12 cellular contexts compared by ENCODE assay signal in genomic region chr1:16111771-16112557, GRCh38. TPM values are rescaled to one million over a fixed set of nuclear protein-coding genes. Genes with fewer than 3 reads are reported as not detected.
DNase-seq lines count a peak whose midpoint lies in the region; ATAC-seq and TF ChIP-seq lines count a peak whose summit lies in the region.
"Had no signal": no experiment of that assay in that cellular context is flagged by ENCODE, and none has a peak within 500 bp of the region (broad histone marks: within the 10 kb centered on the region; RNA-seq: fewer than 3 reads in every experiment).

No MANE protein-coding gene starts in this region.

- no peaks in the 10 kb centered on the region for H3K9me3 ChIP-seq in vagina
- H3K9me3 ChIP-seq: prostate gland had no signal

- no peak overlapping the region for H2BK120ac ChIP-seq in mesendoderm (ENCODE audit: low read depth, low read length)

- H3K9ac ChIP-seq in mesendoderm (ENCODE audit: low read length), result peak overlapping the region; percentile 19

- H3K4me2 ChIP-seq in mesendoderm (ENCODE audit: low read length), result no peak overlapping the region

- H3K79me2 ChIP-seq in mesendoderm (ENCODE audit: control insufficient read depth, insufficient read depth, low read length), result no peaks in the 10 kb centered on the region

- H3K27me3 ChIP-seq in mesendoderm (ENCODE audit: insufficient read depth, low read length, poor library complexity) (no peaks in the 10 kb centered on the region), vagina (no peaks in the 10 kb centered on the region)

- H3K4me3 ChIP-seq in mesendoderm (ENCODE audit: low read length) (no peak overlapping the region), vagina (no peak overlapping the region)
- H3K4me3 ChIP-seq: prostate gland had no signal

- H2BK15ac ChIP-seq in mesendoderm (replicated peaks; ENCODE audit: low read depth), result no peak overlapping the region

- H3K18ac ChIP-seq in mesendoderm (ENCODE audit: low read length), result no peak overlapping the region

- TF ChIP-seq POLR2A in vagina (IDR thresholded peaks at IDR 0.05), result no peak

- H3K79me1 ChIP-seq in mesendoderm (ENCODE audit: low read length), result no peaks in the 10 kb centered on the region

- ATAC-seq in Right ventricle myocardium superior (ENCODE audit: poor library complexity), result peak; percentile 52
- peak; percentile 10 for ATAC-seq in esophagus mucosa
- no peak for ATAC-seq in GM18511 (IDR thresholded peaks at IDR 0.05; ENCODE audit: unreplicated experiment)

- DNase-seq in Right ventricle myocardium superior, result peak; percentile 58
- no peak for DNase-seq in cardiac septum (ENCODE audit: low spot score)
- DNase-seq in mesendoderm, result no peak
- no peak for DNase-seq in vagina (ENCODE audit: extremely low spot score in 2 of 2)
- DNase-seq in mesenteric fat pad (ENCODE audit: low spot score), result no peak
- no peak for DNase-seq in DMS 273 (lab: John Stamatoyannopoulos, UW; ENCODE audit: unreplicated experiment)
- DNase-seq: activated CD4-positive, CD25-positive, alpha-beta regulatory T cell treated with anti-CD3 and anti-CD28 coated beads, Interleukin-2, amount 50 U/mL, for 72 hours; effector CD8-positive, alpha-beta T cell; NCI-H2081 treated with DMSO at 0.1 percent for 48 hours had no signal

- no peak overlapping the region for H4K5ac ChIP-seq in mesendoderm (ENCODE audit: low read length)

- peak overlapping the region; percentile 2 for H2BK5ac ChIP-seq in mesendoderm (ENCODE audit: low read length)

- H3K27ac ChIP-seq in mesendoderm (ENCODE audit: low read depth, low read length) (no peak overlapping the region), vagina (peak overlapping the region; percentile 68)
- H3K27ac ChIP-seq: prostate gland had no signal

- H3K36me3 ChIP-seq in mesendoderm (ENCODE audit: control insufficient read depth, insufficient read depth, low read length) (no peaks in the 10 kb centered on the region), vagina (no peaks in the 10 kb centered on the region)
- H3K36me3 ChIP-seq: prostate gland had no signal

- no peak for TF ChIP-seq CTCF in vagina (IDR thresholded peaks at IDR 0.05)

- no peak overlapping the region for H3K23ac ChIP-seq in mesendoderm (ENCODE audit: low read length)

- no CpG with 5 or more reads among the region's 15 CpGs for WGBS in mesendoderm (ENCODE audit: extremely low coverage, insufficient coverage, low lambda C conversion rate)

- intact Hi-C loops in Right ventricle myocardium superior (cut with DNase I) (no loop called here), cardiac septum (cut with DNase I) (no loop called here), vagina (cut with DNase I) (no loop called here)

- peak overlapping the region; percentile 48 for H3K4ac ChIP-seq in mesendoderm (ENCODE audit: low read depth, low read length)

- peak overlapping the region; percentile 26 for H3K56ac ChIP-seq in mesendoderm (ENCODE audit: low read length)

- no peak overlapping the region for H4K8ac ChIP-seq in mesendoderm (ENCODE audit: low read depth, low read length)

- peak overlapping the region; percentile 61 for H2AK5ac ChIP-seq in mesendoderm (ENCODE audit: low read length)

- peaks cover 21% of the 10 kb centered on the region for H3K4me1 ChIP-seq in mesendoderm (ENCODE audit: control insufficient read depth, low read depth, low read length)
- peaks cover 9% of the 10 kb centered on the region for H3K4me1 ChIP-seq in vagina
- H3K4me1 ChIP-seq: prostate gland had no signal

RNA-seq across cellular contexts. Expression of gene FAM131C, which starts 38.5 kb away (rescaled TPM):
- total RNA-seq in Right ventricle myocardium superior (4.5 TPM), cardiac septum (3.0 TPM), esophagus mucosa (0.80 TPM), vagina (0.98 TPM), mesenteric fat pad (not detected)
- polyA plus RNA-seq in mesendoderm (2013, experiment 1 of 2), result 0.25 TPM
- polyA plus RNA-seq in mesendoderm (2013, experiment 2 of 2), result 0.20 TPM
- total RNA-seq: prostate gland had no signal

RNA-seq across cellular contexts. Expression of gene EPHA2, which starts 43.9 kb away (rescaled TPM):
- total RNA-seq in Right ventricle myocardium superior (7.3 TPM), cardiac septum (26.1 TPM), esophagus mucosa (146 TPM), vagina (264 TPM), mesenteric fat pad (17.6 TPM)
- polyA plus RNA-seq in mesendoderm (2013, experiment 1 of 2), result 78.4 TPM
- 74.3 TPM for polyA plus RNA-seq in mesendoderm (2013, experiment 2 of 2)
